ENCODE assay signal across 2 cellular contexts in genomic region chr17:57294075-57294474, GRCh38.
TF ChIP-seq lines count a peak whose summit lies in the region.

No MANE protein-coding gene starts in this region.

TF ChIP-seq in HCT116, 20 proteins besides CTCF, POLR2A, EP300 and RAD21 (continued from another document):
- TF ChIP-seq JUND (IDR thresholded peaks at IDR 0.05) (no peak), ATF3 (IDR thresholded peaks at IDR 0.05) (no peak), MAX (IDR thresholded peaks at IDR 0.05) (no peak), POLR2AphosphoS5 (IDR thresholded peaks at IDR 0.05; ENCODE audit: low read depth, low read length) (no peak), YY1 (IDR thresholded peaks at IDR 0.05; ENCODE audit: extremely low read depth, insufficient replicate concordance, low read depth, low read length) (no peak), ZNF274 (IDR thresholded peaks at IDR 0.05; ENCODE audit: low read depth, low read length) (no peak), TCF7L2 (IDR thresholded peaks at IDR 0.05; ENCODE audit: borderline replicate concordance, extremely low read depth, insufficient read depth, insufficient read length) (no peak), CEBPB (IDR thresholded peaks at IDR 0.05; ENCODE audit: low read depth) (no peak), CBX3 (IDR thresholded peaks at IDR 0.05; ENCODE audit: low read depth) (no peak)

TF ChIP-seq in SK-N-SH treated with all-trans-retinoic acid at 6 μM for 48 hours, 23 proteins besides CTCF, POLR2A, EP300 and RAD21 (continued from another document):
- TF ChIP-seq TSHZ2 (CRISPR knock-in tag; IDR thresholded peaks at IDR 0.05) (0 out of 2 replicates have a peak, but pooled peaks have one; percentile 41), ARNTL (CRISPR knock-in tag; IDR thresholded peaks at IDR 0.05; ENCODE audit: borderline replicate concordance, low read depth) (no peak), CSDC2 (CRISPR knock-in tag; IDR thresholded peaks at IDR 0.05) (no peak), GLIS3 (CRISPR knock-in tag; IDR thresholded peaks at IDR 0.05) (no peak), ZNF70 (CRISPR knock-in tag; IDR thresholded peaks at IDR 0.05) (no peak), ESRRG (CRISPR knock-in tag; IDR thresholded peaks at IDR 0.05) (no peak), PPARA (CRISPR knock-in tag; IDR thresholded peaks at IDR 0.05; ENCODE audit: borderline replicate concordance) (no peak), SNAI2 (CRISPR knock-in tag; IDR thresholded peaks at IDR 0.05) (no peak), ISL1 (CRISPR knock-in tag; IDR thresholded peaks at IDR 0.05) (no peak), CREB5 (CRISPR knock-in tag; IDR thresholded peaks at IDR 0.05; ENCODE audit: low read depth) (no peak)
